Comparison of ENCODE assay signal across 27 cellular contexts in the genomic region with DNA sequence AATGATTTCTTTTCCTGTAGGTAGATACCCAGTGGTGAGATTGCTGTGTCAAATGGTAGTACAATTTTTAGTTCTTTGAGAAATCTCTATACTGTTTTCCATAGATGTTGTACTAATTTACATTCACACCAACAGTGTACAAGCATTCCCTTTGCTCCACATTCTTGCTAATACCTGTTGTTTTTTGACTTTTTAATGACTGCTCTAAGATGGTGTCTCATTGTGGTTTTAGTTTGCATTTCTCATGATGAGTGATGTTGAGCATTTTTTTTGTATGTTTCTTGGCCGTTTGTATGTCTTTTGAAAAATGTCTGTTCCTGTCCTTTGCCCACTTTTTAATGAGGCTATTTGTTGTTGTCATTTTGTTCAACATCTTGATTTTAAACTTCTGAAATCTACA.
"Had no signal": no experiment of that assay in that cellular context is flagged by ENCODE, and none has a peak within 500 bp of the region (broad histone marks: within the 10 kb centered on the region; RNA-seq: fewer than 3 reads in every experiment).

No MANE protein-coding gene starts in this region.

- H3K4me3 ChIP-seq: colonic mucosa, esophagus muscularis mucosa, gastroesophageal sphincter, heart left ventricle, left lung, neural progenitor cell, right atrium auricular region, smooth muscle cell, thoracic aorta, transverse colon, upper lobe of right lung, uterus had no signal

- H2AFZ ChIP-seq: neural progenitor cell, parathyroid adenoma had no signal

- H3K27ac ChIP-seq: colonic mucosa, esophagus muscularis mucosa, foreskin keratinocyte, gastroesophageal sphincter, heart left ventricle, left lung, neural progenitor cell, parathyroid adenoma, right atrium auricular region, thoracic aorta, transverse colon, upper lobe of right lung, uterus had no signal

- DNase-seq: colonic mucosa; effector CD8-positive, alpha-beta T cell; endodermal cell; foreskin keratinocyte; heart left ventricle; hippocampal formation; left cardiac atrium; left lung; mesendoderm; midbrain; naive thymus-derived CD4-positive, alpha-beta T cell; stimulated activated CD4-positive, alpha-beta T cell treated with anti-CD3 and anti-CD28 coated beads, Interleukin-12 subunit alpha, Interleukin-12 subunit beta, amount 100 ng/mL, for 4 hours; stimulated activated CD4-positive, alpha-beta T cell treated with anti-CD3 and anti-CD28 coated beads, Interleukin-1b, Interleukin-23, amount 100 ng/mL, for 48 hours; stimulated activated CD4-positive, alpha-beta T cell treated with anti-CD3 and anti-CD28 coated beads, Interleukin-4, amount 100 ng/mL, for 1 hour; stimulated activated CD8-positive, alpha-beta memory T cell treated with anti-CD3 and anti-CD28 coated beads, Interleukin-4, amount 100 ng/mL, for 48 hours; transverse colon; upper lobe of right lung; uterus had no signal

- H3K27me3 ChIP-seq: colonic mucosa, esophagus muscularis mucosa, foreskin keratinocyte, gastroesophageal sphincter, heart left ventricle, left lung, neural progenitor cell, right atrium auricular region, transverse colon, upper lobe of right lung, uterus had no signal

- H3K9me3 ChIP-seq: colonic mucosa, esophagus muscularis mucosa, gastroesophageal sphincter, heart left ventricle, left lung, right atrium auricular region, thoracic aorta, transverse colon, upper lobe of right lung, uterus had no signal

- ATAC-seq: foreskin keratinocyte; gastroesophageal sphincter; heart left ventricle; left cardiac atrium; left lung; naive thymus-derived CD4-positive, alpha-beta T cell; sciatic nerve; upper lobe of right lung had no signal

- FAIRE-seq: endothelial cell of umbilical vein had no signal

- H3K36me3 ChIP-seq: colonic mucosa, neural progenitor cell, right atrium auricular region, thoracic aorta, uterus had no signal

- H3K4me1 ChIP-seq: colonic mucosa, esophagus muscularis mucosa, foreskin keratinocyte, gastroesophageal sphincter, heart left ventricle, left lung, parathyroid adenoma, right atrium auricular region, transverse colon, upper lobe of right lung, uterus had no signal

- H3K79me2 ChIP-seq: parathyroid adenoma had no signal

- H3K9ac ChIP-seq: neural progenitor cell, parathyroid adenoma had no signal

- H3K4me2 ChIP-seq: neural progenitor cell had no signal
